In the genomic region with DNA sequence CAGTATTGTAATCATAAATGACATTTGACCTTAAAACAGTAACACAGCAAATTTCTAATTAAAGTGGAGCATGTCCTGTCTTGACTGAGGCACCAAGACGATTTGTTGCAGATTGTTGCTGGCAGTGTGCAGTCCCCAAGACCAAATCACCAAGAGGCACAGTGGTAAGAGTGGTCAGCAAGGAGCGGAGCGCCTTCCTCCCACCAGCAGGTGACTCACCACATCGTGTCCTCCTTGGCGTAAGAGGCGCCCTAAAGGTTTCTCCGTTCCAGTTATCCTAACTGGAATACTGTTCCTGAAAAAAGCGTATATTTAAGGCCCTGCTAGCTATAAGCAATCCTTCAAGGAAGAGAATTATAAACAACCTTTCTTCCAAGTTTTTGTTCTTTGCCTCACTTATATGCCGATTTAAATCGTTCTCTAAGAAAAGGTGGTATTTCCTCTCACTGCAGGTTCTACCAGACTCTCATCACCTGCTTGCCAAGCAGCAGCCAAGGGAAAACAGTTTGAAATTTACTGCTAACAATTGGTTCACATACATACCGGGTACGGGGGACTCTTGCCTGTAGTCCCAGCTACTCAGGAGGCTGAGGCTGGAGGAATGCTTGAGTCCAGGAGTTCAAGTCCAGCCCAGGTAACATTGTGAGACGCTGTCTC, we compare ENCODE assay signal across 10 cellular contexts. TPM values are rescaled to one million over a fixed set of nuclear protein-coding genes. Genes with fewer than 3 reads are reported as not detected.
DNase-seq lines count a peak whose midpoint lies in the region; ATAC-seq and TF ChIP-seq lines count a peak whose summit lies in the region.
"Had no signal": no experiment of that assay in that cellular context is flagged by ENCODE, and none has a peak within 500 bp of the region (broad histone marks: within the 10 kb centered on the region; RNA-seq: fewer than 3 reads in every experiment).

No MANE protein-coding gene starts in this region.

- POLR2A ChIA-PET in activated CD4-positive, alpha-beta memory T cell treated with anti-CD3 and anti-CD28 coated beads for 36 hours (lab: Charles Lee): interaction anchor here (0.6 to 1.4 kb wide), 4 partner anchors 10 to 662 kb away, joined by 3 to 6 read pairs (median 5); no protein-coding TSS in a partner anchor

- no peaks in the 10 kb centered on the region for H3K9me3 Mint-ChIP-seq in T-helper 2 cell treated with Interferon-gamma antibody and Interleukin-4, amounts not matched to agents 5 μg/mL and 100 μg/mL, for 36 hours
- H3K9me3 Mint-ChIP-seq in activated CD4-positive, alpha-beta memory T cell treated with anti-CD3 and anti-CD28 coated beads for 36 hours: no peaks in the 10 kb centered on the region

- 73 to 85% methylated on average over 13 of the region's 13 CpGs for WGBS in sigmoid colon, 2 donors
- 82% methylated on average over 13 of the region's 13 CpGs for WGBS in right cardiac atrium

- CTCF ChIA-PET in activated CD4-positive, alpha-beta memory T cell treated with anti-CD3 and anti-CD28 coated beads for 36 hours (lab: Charles Lee): interaction anchor here (0.8 to 1.9 kb wide), 4 partner anchors 32 to 64 kb away, joined by 3 to 10 read pairs (median 5); a partner anchor contains a TSS

- no peak for TF ChIP-seq POLR2A in sigmoid colon (IDR thresholded peaks at IDR 0.05)

- H3K27me3 ChIP-seq in sigmoid colon (no peaks in the 10 kb centered on the region), right cardiac atrium (ENCODE audit: control insufficient read depth, insufficient read depth) (no peaks in the 10 kb centered on the region)

- H3K9me3 ChIP-seq in sigmoid colon (no peaks in the 10 kb centered on the region), right cardiac atrium (ENCODE audit: control insufficient read depth, low read length) (no peaks in the 10 kb centered on the region)

- H3K36me3 Mint-ChIP-seq in T-helper 2 cell treated with Interferon-gamma antibody and Interleukin-4, amounts not matched to agents 5 μg/mL and 100 μg/mL, for 36 hours (ENCODE audit: low read depth): no peaks in the 10 kb centered on the region
- no peaks in the 10 kb centered on the region for H3K36me3 Mint-ChIP-seq in activated CD4-positive, alpha-beta memory T cell treated with anti-CD3 and anti-CD28 coated beads for 36 hours

- ATAC-seq in HG03159 (IDR thresholded peaks at IDR 0.05; ENCODE audit: unreplicated experiment) (peak; percentile 17), right cardiac atrium (no peak)

- no peaks in the 10 kb centered on the region for H3K36me3 ChIP-seq in sigmoid colon

- H3K4me1 ChIP-seq in sigmoid colon: peaks cover 0 to 62% (median 21%) of the 10 kb centered on the region in 4 donors
- H3K4me1 ChIP-seq in right cardiac atrium (ENCODE audit: control insufficient read depth, insufficient read depth, low read length): no peaks in the 10 kb centered on the region

- H3K4me3 ChIP-seq in sigmoid colon: no peak overlapping the region
- no peak overlapping the region for H3K4me3 ChIP-seq in right cardiac atrium (ENCODE audit: low read length)

- no peak for TF ChIP-seq CTCF in sigmoid colon (IDR thresholded peaks at IDR 0.05)

- TF ChIP-seq EP300 in sigmoid colon (IDR thresholded peaks at IDR 0.05): no peak

- DNase-seq in T-helper 2 cell treated with Interferon-gamma antibody and Interleukin-4, amounts not matched to agents 5 μg/mL and 100 μg/mL, for 36 hours (ENCODE audit: low spot score): no peak
- DNase-seq in T-helper 2 cell (no peak), sigmoid colon (peak; percentile 35), occipital lobe (lab: John Stamatoyannopoulos, UW) (no peak), right cardiac atrium (no peak)
- DNase-seq in activated CD4-positive, alpha-beta memory T cell treated with anti-CD3 and anti-CD28 coated beads for 36 hours: no peak
- DNase-seq in NK-92 treated with Interleukin-12 subunit alpha and Interleukin-12 subunit beta, amount 100 ng/mL, for 24 hours (lab: John Stamatoyannopoulos, UW): no peak
- DNase-seq: cerebellar nuclear complex, retina had no signal

- peak overlapping the region; percentile 75 for H3K27ac Mint-ChIP-seq in T-helper 2 cell treated with Interferon-gamma antibody and Interleukin-4, amounts not matched to agents 5 μg/mL and 100 μg/mL, for 36 hours
- H3K27ac Mint-ChIP-seq in activated CD4-positive, alpha-beta memory T cell treated with anti-CD3 and anti-CD28 coated beads for 36 hours: peak overlapping the region; percentile 86

- H3K27me3 Mint-ChIP-seq in T-helper 2 cell treated with Interferon-gamma antibody and Interleukin-4, amounts not matched to agents 5 μg/mL and 100 μg/mL, for 36 hours (ENCODE audit: low read depth): peaks cover 2% of the 10 kb centered on the region
- H3K27me3 Mint-ChIP-seq in activated CD4-positive, alpha-beta memory T cell treated with anti-CD3 and anti-CD28 coated beads for 36 hours: no peaks in the 10 kb centered on the region

- H3K27ac ChIP-seq in sigmoid colon (peak overlapping the region in 1 of 4 donors; percentile 35), right cardiac atrium (ENCODE audit: low read length) (no peak overlapping the region)

- peaks cover 30% of the 10 kb centered on the region for H3K4me1 Mint-ChIP-seq in T-helper 2 cell treated with Interferon-gamma antibody and Interleukin-4, amounts not matched to agents 5 μg/mL and 100 μg/mL, for 36 hours (ENCODE audit: low read depth)
- peaks cover 36% of the 10 kb centered on the region for H3K4me1 Mint-ChIP-seq in activated CD4-positive, alpha-beta memory T cell treated with anti-CD3 and anti-CD28 coated beads for 36 hours (ENCODE audit: low read depth)

- peak overlapping the region; percentile 45 for H3K4me3 Mint-ChIP-seq in T-helper 2 cell treated with Interferon-gamma antibody and Interleukin-4, amounts not matched to agents 5 μg/mL and 100 μg/mL, for 36 hours
- H3K4me3 Mint-ChIP-seq in activated CD4-positive, alpha-beta memory T cell treated with anti-CD3 and anti-CD28 coated beads for 36 hours: peak overlapping the region; percentile 62

- intact Hi-C loops in activated CD4-positive, alpha-beta memory T cell treated with anti-CD3 and anti-CD28 coated beads for 36 hours (cut with micrococcal nuclease): loop anchor here (1.0 to 2.0 kb wide), 5 partner anchors 11 to 399 kb away; no protein-coding TSS in a partner anchor
- intact Hi-C loops in sigmoid colon (cut with DNase I): no loop called here
- intact Hi-C loops in right cardiac atrium (cut with DNase I): loop anchor here in 3 of 4 donors (2.0 to 10.0 kb wide), 2 partner anchors 47 to 63 kb away; a partner anchor contains a TSS

RNA-seq across cellular contexts. Expression of a gene that starts 10.7 kb away (rescaled TPM):
- total RNA-seq in activated CD4-positive, alpha-beta memory T cell treated with anti-CD3 and anti-CD28 coated beads for 36 hours: 10 to 100 TPM; 52.3 to 56.9 TPM
- total RNA-seq in sigmoid colon: 10 to 100 TPM; 56.3 to 63.7 (median 57.0) TPM
- polyA plus RNA-seq in sigmoid colon: 100 to 1,000 TPM in 1 of 3 donors, 10 to 100 TPM in 2; 50.9 to 131 (median 52.3) TPM
- total RNA-seq in occipital lobe: 26.8 TPM
- 100 to 1,000 TPM in 3 of 4 donors, 10 to 100 TPM in 1; 98.2 to 116 (median 107) TPM for total RNA-seq in right cardiac atrium
- 70.6 TPM for polyA plus RNA-seq in right cardiac atrium

RNA-seq across cellular contexts. Expression of a gene that starts 16.5 kb away (rescaled TPM):
- not detected for total RNA-seq in activated CD4-positive, alpha-beta memory T cell treated with anti-CD3 and anti-CD28 coated beads for 36 hours
- 100 to 1,000 TPM; 257 to 447 (median 388) TPM for total RNA-seq in sigmoid colon
- 100 to 1,000 TPM in 2 of 3 donors, 10 to 100 TPM in 1; 28.9 to 289 (median 132) TPM for polyA plus RNA-seq in sigmoid colon
- 6.2 TPM for total RNA-seq in occipital lobe
- 100 to 1,000 TPM; 111 to 195 (median 174) TPM for total RNA-seq in right cardiac atrium
- 193 TPM for polyA plus RNA-seq in right cardiac atrium

RNA-seq across cellular contexts. Expression of a gene that starts 21.2 kb away (rescaled TPM):
- 1 to 10 TPM; 6.0 to 6.8 TPM for total RNA-seq in activated CD4-positive, alpha-beta memory T cell treated with anti-CD3 and anti-CD28 coated beads for 36 hours
- total RNA-seq in sigmoid colon: 10 to 100 TPM in 1 of 4 donors, 1 to 10 TPM in 3; 6.1 to 10.7 (median 6.9) TPM
- polyA plus RNA-seq in sigmoid colon: 1 to 10 TPM; 3.0 to 6.1 (median 5.4) TPM
- 10.6 TPM for total RNA-seq in occipital lobe
- 1 to 10 TPM; 5.1 to 6.5 (median 5.8) TPM for total RNA-seq in right cardiac atrium
- 4.5 TPM for polyA plus RNA-seq in right cardiac atrium

RNA-seq across cellular contexts. Expression of a gene that starts 34.6 kb away (rescaled TPM):
- 1 to 10 TPM; 8.0 to 8.8 TPM for total RNA-seq in activated CD4-positive, alpha-beta memory T cell treated with anti-CD3 and anti-CD28 coated beads for 36 hours
- total RNA-seq in sigmoid colon: 10 to 100 TPM in 1 of 4 donors, 1 to 10 TPM in 3; 2.9 to 13.3 (median 8.3) TPM
- 10 to 100 TPM in 1 of 3 donors, 1 to 10 TPM in 2; 3.6 to 12.4 (median 5.3) TPM for polyA plus RNA-seq in sigmoid colon
- 7.3 TPM for total RNA-seq in occipital lobe
- 1 to 10 TPM; 4.5 to 7.4 (median 5.5) TPM for total RNA-seq in right cardiac atrium
- polyA plus RNA-seq in right cardiac atrium: 4.2 TPM

RNA-seq across cellular contexts. Expression of a gene that starts 34.7 kb away (rescaled TPM):
- total RNA-seq in activated CD4-positive, alpha-beta memory T cell treated with anti-CD3 and anti-CD28 coated beads for 36 hours: 10 to 100 TPM; 26.1 to 27.1 TPM
- 10 to 100 TPM; 10.3 to 14.0 (median 11.0) TPM for total RNA-seq in sigmoid colon
- polyA plus RNA-seq in sigmoid colon: 10 to 100 TPM in 2 of 3 donors, 1 to 10 TPM in 1; 4.4 to 18.6 (median 10.8) TPM
- 11.7 TPM for total RNA-seq in occipital lobe
- total RNA-seq in right cardiac atrium: 1 to 10 TPM; 5.7 to 8.0 (median 6.2) TPM
- polyA plus RNA-seq in right cardiac atrium: 4.4 TPM

Comparison
In these comparisons a context has a peak if more than half of its experiments do, and no peak if none do; other contexts are left out.
1. RNA of a gene that starts 16.5 kb away (total RNA-seq): 257 to 447 TPM in sigmoid colon and 111 to 195 TPM in right cardiac atrium; 6.2 TPM in occipital lobe (single experiment) and not detected in activated CD4-positive, alpha-beta memory T cell treated with anti-CD3 and anti-CD28 coated beads for 36 hours; every median in the first group is over 10 times any median in the second.